ENCODE assay signal across 22 cellular contexts in the genomic region with DNA sequence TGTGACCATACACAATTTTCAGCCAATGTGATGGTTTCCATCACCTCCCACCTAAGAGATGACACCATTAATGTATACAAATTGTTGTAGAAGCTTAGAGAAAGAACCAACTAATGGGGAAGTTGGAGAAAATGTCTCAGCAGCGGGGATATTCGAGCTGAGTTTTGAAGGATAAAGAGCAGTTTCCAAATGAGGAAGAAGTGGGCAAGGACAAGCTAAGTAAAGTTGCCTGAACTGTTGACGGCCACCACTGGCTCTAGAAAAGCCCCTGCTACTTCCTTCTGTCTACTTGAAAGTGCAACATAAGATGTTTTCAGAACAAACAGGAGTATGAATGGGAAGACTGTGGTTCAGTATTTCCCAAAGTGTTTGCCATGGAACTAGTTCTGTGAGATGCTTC.
"Had no signal": no experiment of that assay in that cellular context is flagged by ENCODE, and none has a peak within 500 bp of the region (broad histone marks: within the 10 kb centered on the region; RNA-seq: fewer than 3 reads in every experiment).

No MANE protein-coding gene starts in this region.

- H3K9ac ChIP-seq: parathyroid adenoma had no signal

- H3K4me1 Mint-ChIP-seq: activated CD4-positive, alpha-beta T cell treated with anti-CD3 and anti-CD28 coated beads for 36 hours had no signal

- ATAC-seq: activated CD4-positive, alpha-beta T cell treated with anti-CD3 and anti-CD28 coated beads for 36 hours; left lobe of liver; mucosa of descending colon; naive thymus-derived CD4-positive, alpha-beta T cell had no signal

- H3K27me3 ChIP-seq: colonic mucosa, esophagus muscularis mucosa, suprapubic skin had no signal

- H3K36me3 Mint-ChIP-seq: activated naive CD8-positive, alpha-beta T cell had no signal

- H3K9me3 ChIP-seq: colonic mucosa, esophagus muscularis mucosa, mucosa of descending colon, suprapubic skin had no signal

- H3K4me3 ChIP-seq: colonic mucosa, esophagus muscularis mucosa, mucosa of descending colon, skin epidermis, suprapubic skin had no signal

- FAIRE-seq: keratinocyte had no signal

- H3K27ac ChIP-seq: colonic mucosa, esophagus muscularis mucosa, parathyroid adenoma, skin epidermis, suprapubic skin, VCaP had no signal

- H3K27ac Mint-ChIP-seq: activated CD4-positive, alpha-beta memory T cell treated with anti-CD3 and anti-CD28 coated beads, Interleukin-2, amount 10 ng/mL, durations not matched to agents 7 days and 5 days; activated CD4-positive, alpha-beta T cell treated with anti-CD3 and anti-CD28 coated beads for 36 hours; activated naive CD8-positive, alpha-beta T cell; naive thymus-derived CD4-positive, alpha-beta T cell had no signal

- H3K36me3 ChIP-seq: colonic mucosa, esophagus muscularis mucosa had no signal

- H3K4me3 Mint-ChIP-seq: activated CD4-positive, alpha-beta memory T cell treated with anti-CD3 and anti-CD28 coated beads, Interleukin-2, amount 10 ng/mL, durations not matched to agents 7 days and 5 days; activated CD4-positive, alpha-beta T cell treated with anti-CD3 and anti-CD28 coated beads for 36 hours; activated naive CD8-positive, alpha-beta T cell; naive thymus-derived CD4-positive, alpha-beta T cell had no signal

- H3K79me2 ChIP-seq: parathyroid adenoma had no signal

- H3K4me1 ChIP-seq: colonic mucosa, esophagus muscularis mucosa, suprapubic skin had no signal

- H2AFZ ChIP-seq: parathyroid adenoma had no signal

- H3K27me3 Mint-ChIP-seq: activated CD4-positive, alpha-beta T cell treated with anti-CD3 and anti-CD28 coated beads for 36 hours; activated naive CD8-positive, alpha-beta T cell; naive thymus-derived CD4-positive, alpha-beta T cell had no signal

- DNase-seq: activated CD4-positive, alpha-beta memory T cell treated with anti-CD3 and anti-CD28 coated beads, Interleukin-2, amount 10 ng/mL, durations not matched to agents 7 days and 5 days; activated CD4-positive, alpha-beta T cell treated with anti-CD3 and anti-CD28 coated beads for 36 hours; activated gamma-delta T cell; activated T-cell treated with anti-CD3 and anti-CD28 coated beads, Interleukin-2, amount 50 U/mL, for 48 hours; amniotic stem cell; central memory CD4-positive, alpha-beta T cell; colonic mucosa; effector CD4-positive, alpha-beta T cell; mammary epithelial cell; mucosa of descending colon; naive thymus-derived CD4-positive, alpha-beta T cell; stimulated activated CD4-positive, alpha-beta T cell treated with anti-CD3 and anti-CD28 coated beads, Interleukin-4, amount 100 ng/mL, for 4 hours; stimulated activated CD8-positive, alpha-beta memory T cell treated with anti-CD3 and anti-CD28 coated beads, Interleukin-4, amount 100 ng/mL, for 48 hours; stimulated activated naive CD4-positive, alpha-beta T cell treated with Interleukin-2 at 50 U/mL for 16 hours had no signal
